9 cellular contexts compared by ENCODE assay signal in the genomic region with DNA sequence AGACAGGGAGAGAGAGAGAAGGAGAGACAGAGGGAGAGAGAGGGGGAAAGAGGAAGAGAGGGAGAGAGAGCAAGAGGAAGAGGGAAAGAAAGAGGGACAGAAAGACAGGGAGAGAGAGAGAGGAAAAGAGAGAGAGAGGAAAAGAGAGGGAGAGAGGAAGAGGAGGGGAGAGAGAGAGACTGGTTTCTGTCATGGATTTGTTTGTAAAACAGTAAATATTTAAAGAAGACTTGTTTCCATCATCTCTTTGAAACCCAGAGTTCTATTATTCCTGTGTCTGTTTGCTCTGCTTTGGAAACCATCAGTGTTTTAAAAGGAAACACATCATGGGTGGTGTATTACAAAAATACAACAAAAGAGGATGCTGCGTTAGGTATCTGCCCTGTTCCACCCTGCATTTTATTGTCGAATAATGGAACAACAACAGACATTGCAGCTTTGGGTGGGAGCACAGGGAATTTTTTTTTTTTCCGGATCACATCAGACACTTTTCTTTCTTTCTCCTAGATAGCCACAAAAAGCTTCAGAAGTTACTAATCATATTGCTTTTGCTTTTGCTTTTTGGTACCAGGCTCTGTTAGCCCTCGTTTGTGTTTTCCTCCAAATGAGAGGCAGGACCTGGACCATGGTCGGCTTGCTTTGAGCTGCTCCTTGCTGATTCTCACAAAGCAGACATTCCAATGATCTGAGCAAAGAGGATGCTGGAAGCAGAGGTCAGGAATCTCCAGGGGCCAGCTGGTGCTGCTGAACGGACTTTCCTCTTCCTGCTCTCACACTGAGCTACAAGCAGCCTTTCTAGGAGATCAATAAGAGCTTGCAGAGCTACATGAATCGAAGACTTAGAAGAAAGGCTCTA.
DNase-seq lines count a peak whose midpoint lies in the region; ATAC-seq and TF ChIP-seq lines count a peak whose summit lies in the region.
"Had no signal": no experiment of that assay in that cellular context is flagged by ENCODE, and none has a peak within 500 bp of the region (broad histone marks: within the 10 kb centered on the region; RNA-seq: fewer than 3 reads in every experiment).

No MANE protein-coding gene starts in this region.

- no peaks in the 10 kb centered on the region for H3K9me3 ChIP-seq in SJCRH30 (replicated peaks)
- no peaks in the 10 kb centered on the region for H3K9me3 ChIP-seq in CD8-positive, alpha-beta memory T cell (ENCODE audit: low read length)

- POLR2A ChIA-PET in activated CD8-positive, alpha-beta T cell treated with anti-CD3 and anti-CD28 coated beads, Interleukin-2, amount 10 ng/mL, durations not matched to agents 7 days and 5 days (lab: Charles Lee) = no interaction called here
- POLR2A ChIA-PET in CD8-positive, alpha-beta memory T cell (lab: Charles Lee) = no interaction called here

- H3K36me3 Mint-ChIP-seq in osteocyte (ENCODE audit: unreplicated experiment) = no peaks in the 10 kb centered on the region
- H3K36me3 Mint-ChIP-seq in activated CD8-positive, alpha-beta T cell treated with anti-CD3 and anti-CD28 coated beads, Interleukin-2, amount 10 ng/mL, durations not matched to agents 7 days and 5 days (ENCODE audit: low read depth) = no peaks in the 10 kb centered on the region
- peaks cover 2 to 5% (median 3%) of the 10 kb centered on the region in 3 donors for H3K36me3 Mint-ChIP-seq in CD8-positive, alpha-beta memory T cell

- no peaks in the 10 kb centered on the region for H3K9me3 Mint-ChIP-seq in osteocyte (ENCODE audit: unreplicated experiment)
- H3K9me3 Mint-ChIP-seq in activated CD8-positive, alpha-beta T cell treated with anti-CD3 and anti-CD28 coated beads, Interleukin-2, amount 10 ng/mL, durations not matched to agents 7 days and 5 days (ENCODE audit: insufficient read depth) = no peaks in the 10 kb centered on the region
- H3K9me3 Mint-ChIP-seq in CD8-positive, alpha-beta memory T cell = no peaks in the 10 kb centered on the region

- peak overlapping the region; percentile 98 for H3K27ac ChIP-seq in SJCRH30
- no peak overlapping the region for H3K27ac ChIP-seq in CD8-positive, alpha-beta memory T cell (ENCODE audit: low read depth, low read length)

- peaks cover 42% of the 10 kb centered on the region for H3K4me1 Mint-ChIP-seq in osteocyte (ENCODE audit: unreplicated experiment)
- H3K4me1 Mint-ChIP-seq in activated CD8-positive, alpha-beta T cell treated with anti-CD3 and anti-CD28 coated beads, Interleukin-2, amount 10 ng/mL, durations not matched to agents 7 days and 5 days (ENCODE audit: low read depth) = peaks cover 16% of the 10 kb centered on the region
- peaks cover 6 to 18% (median 15%) of the 10 kb centered on the region in 3 donors for H3K4me1 Mint-ChIP-seq in CD8-positive, alpha-beta memory T cell

- H3K4me3 ChIP-seq in SJCRH30 (no peak overlapping the region), fibroblast of pulmonary artery (replicated peaks; ENCODE audit: low read depth, low read length) (no peak overlapping the region)
- no peak overlapping the region for H3K4me3 ChIP-seq in CD8-positive, alpha-beta memory T cell (ENCODE audit: low read length)

- no peaks in the 10 kb centered on the region for H3K27me3 ChIP-seq in SJCRH30
- H3K27me3 ChIP-seq in CD8-positive, alpha-beta memory T cell (ENCODE audit: insufficient read depth, low read length, poor library complexity, severe bottlenecking) = no peaks in the 10 kb centered on the region

- TF ChIP-seq CTCF in fibroblast of pulmonary artery (IDR thresholded peaks at IDR 0.05; ENCODE audit: low read length, missing control alignments) (no peak), osteocyte (IDR thresholded peaks at IDR 0.05) (no peak)

- H3K36me3 ChIP-seq in SJCRH30 = no peaks in the 10 kb centered on the region
- H3K36me3 ChIP-seq in CD8-positive, alpha-beta memory T cell (ENCODE audit: insufficient read depth, low read length) = no peaks in the 10 kb centered on the region

- H3K27ac Mint-ChIP-seq in osteocyte (ENCODE audit: unreplicated experiment) = peak overlapping the region; percentile 94
- no peak overlapping the region for H3K27ac Mint-ChIP-seq in activated CD8-positive, alpha-beta T cell treated with anti-CD3 and anti-CD28 coated beads, Interleukin-2, amount 10 ng/mL, durations not matched to agents 7 days and 5 days
- H3K27ac Mint-ChIP-seq in CD8-positive, alpha-beta memory T cell = peak overlapping the region in 3 of 8 donors; percentile 19 to 75 (median 52)

- H3K4me3 Mint-ChIP-seq in osteocyte (ENCODE audit: unreplicated experiment) = peak overlapping the region; percentile 55
- no peak overlapping the region for H3K4me3 Mint-ChIP-seq in activated CD8-positive, alpha-beta T cell treated with anti-CD3 and anti-CD28 coated beads, Interleukin-2, amount 10 ng/mL, durations not matched to agents 7 days and 5 days
- peak overlapping the region in 2 of 7 donors; percentile 25 to 69 for H3K4me3 Mint-ChIP-seq in CD8-positive, alpha-beta memory T cell

- no peak for ATAC-seq in activated CD8-positive, alpha-beta T cell treated with anti-CD3 and anti-CD28 coated beads, Interleukin-2, amount 10 ng/mL, durations not matched to agents 7 days and 5 days
- ATAC-seq in GM21447 (IDR thresholded peaks at IDR 0.05; ENCODE audit: unreplicated experiment) (no peak), HG02571 (IDR thresholded peaks at IDR 0.05; ENCODE audit: unreplicated experiment) (no peak)

- no peaks in the 10 kb centered on the region for H3K27me3 Mint-ChIP-seq in osteocyte (ENCODE audit: unreplicated experiment)
- no peaks in the 10 kb centered on the region for H3K27me3 Mint-ChIP-seq in activated CD8-positive, alpha-beta T cell treated with anti-CD3 and anti-CD28 coated beads, Interleukin-2, amount 10 ng/mL, durations not matched to agents 7 days and 5 days (ENCODE audit: low read depth)
- H3K27me3 Mint-ChIP-seq in CD8-positive, alpha-beta memory T cell = peaks cover 0 to 1% of the 10 kb centered on the region in 2 donors

- CTCF ChIA-PET in activated CD8-positive, alpha-beta T cell treated with anti-CD3 and anti-CD28 coated beads, Interleukin-2, amount 10 ng/mL, durations not matched to agents 7 days and 5 days (lab: Charles Lee) = no interaction called here
- CTCF ChIA-PET in CD8-positive, alpha-beta memory T cell (lab: Charles Lee) = no interaction called here

- DNase-seq in Daoy (ENCODE audit: low read depth) (peak; percentile 80), SJCRH30 (peak; percentile 74), fibroblast of pulmonary artery (ENCODE audit: low read depth) (peak; percentile 88), osteocyte (ENCODE audit: extremely low spot score, unreplicated experiment) (no peak)
- no peak for DNase-seq in activated CD8-positive, alpha-beta T cell treated with anti-CD3 and anti-CD28 coated beads, Interleukin-2, amount 10 ng/mL, durations not matched to agents 7 days and 5 days
- DNase-seq in CD8-positive, alpha-beta memory T cell = no peak
- DNase-seq: NCI-H526 treated with DMSO at 0.1 percent for 48 hours had no signal

- H3K4me1 ChIP-seq in SJCRH30 = peaks cover 48% of the 10 kb centered on the region
- peaks cover 8% of the 10 kb centered on the region for H3K4me1 ChIP-seq in CD8-positive, alpha-beta memory T cell (ENCODE audit: insufficient read depth, low read length)

Comparison
In these comparisons a context has a peak if more than half of its experiments do, and no peak if none do; other contexts are left out.
1. DNase-seq: peak in Daoy (single experiment), SJCRH30 (2 of 2) and fibroblast of pulmonary artery (single experiment); none in osteocyte (single experiment), activated CD8-positive, alpha-beta T cell treated with anti-CD3 and anti-CD28 coated beads, Interleukin-2, amount 10 ng/mL, durations not matched to agents 7 days and 5 days (single experiment) and CD8-positive, alpha-beta memory T cell (0 of 5).